In the genomic region with DNA sequence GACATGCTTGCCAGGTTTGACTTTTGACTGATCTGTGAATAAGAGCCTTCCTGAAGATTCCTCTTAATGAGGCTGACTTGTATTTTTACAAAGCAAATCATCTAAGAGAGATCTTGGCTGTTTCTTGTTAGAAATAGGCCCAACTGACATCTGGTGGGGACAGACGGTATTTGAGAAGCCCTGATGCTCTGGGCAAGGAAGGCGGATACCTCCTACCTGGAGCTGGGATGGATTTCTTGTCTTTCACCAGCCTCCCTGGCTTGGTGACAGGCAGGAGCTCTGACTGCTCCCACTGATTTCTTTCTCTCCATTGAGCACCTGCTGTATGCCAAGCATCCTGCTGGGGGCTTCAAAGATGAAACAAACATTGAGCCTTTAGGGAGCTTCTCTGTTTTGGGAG, we compare ENCODE assay signal across 23 cellular contexts.
"Had no signal": no experiment of that assay in that cellular context is flagged by ENCODE, and none has a peak within 500 bp of the region (broad histone marks: within the 10 kb centered on the region; RNA-seq: fewer than 3 reads in every experiment).

No MANE protein-coding gene starts in this region.

- H3K36me3 Mint-ChIP-seq: activated CD8-positive, alpha-beta memory T cell treated with anti-CD3 and anti-CD28 coated beads, Interleukin-2, amount 10 ng/mL, durations not matched to agents 7 days and 5 days had no signal

- H3K27me3 ChIP-seq: body of pancreas had no signal

- H3K9me3 Mint-ChIP-seq: activated T-helper 2 cell treated with anti-CD3 and anti-CD28 coated beads, Interferon-gamma antibody, Interleukin-2, Interleukin-4, amounts not matched to agents 10 μg/mL and 5 μg/mL and 100 μg/mL, durations not matched to agents 14 hours and 24 hours and 36 hours; WTC11 had no signal

- H3K27me3 Mint-ChIP-seq: activated CD8-positive, alpha-beta memory T cell treated with anti-CD3 and anti-CD28 coated beads, Interleukin-2, amount 10 ng/mL, durations not matched to agents 7 days and 5 days; T-helper 17 cell had no signal

- DNase-seq: activated CD4-positive, alpha-beta T cell treated with anti-CD3 and anti-CD28 coated beads for 48 hours; activated CD4-positive, alpha-beta T cell treated with anti-CD3 and anti-CD28 coated beads, Interleukin-2, amount 50 U/mL, for 48 hours; activated CD4-positive, CD25-positive, alpha-beta regulatory T cell treated with anti-CD3 and anti-CD28 coated beads, Interleukin-2, amount 50 U/mL, for 72 hours; activated CD8-positive, alpha-beta memory T cell treated with anti-CD3 and anti-CD28 coated beads, Interleukin-2, amount 10 ng/mL, durations not matched to agents 7 days and 5 days; activated gamma-delta T cell treated with Interleukin-2 at 50 U/mL for 16 hours; activated naive CD4-positive, alpha-beta T cell treated with anti-CD3 and anti-CD28 coated beads, Interleukin-2, amount 50 U/mL, for 16 hours; activated T-cell treated with anti-CD3 and anti-CD28 coated beads, Interleukin-2, amount 50 U/mL, for 48 hours; aorta; body of pancreas; central memory CD4-positive, alpha-beta T cell; Kasumi-1; NCI-H1105 treated with DMSO at 0.1 percent for 48 hours; NCI-H1436 treated with DMSO at 0.1 percent for 48 hours; NCI-H187; NCI-H2081 treated with DMSO at 0.1 percent for 48 hours; NCI-H226; NCI-H526; NCI-H774; SIG-M5; T-helper 17 cell; T-helper 9 cell had no signal

- H3K4me1 Mint-ChIP-seq: activated CD8-positive, alpha-beta memory T cell treated with anti-CD3 and anti-CD28 coated beads, Interleukin-2, amount 10 ng/mL, durations not matched to agents 7 days and 5 days; T-helper 17 cell; WTC11 had no signal

- ATAC-seq: activated CD8-positive, alpha-beta memory T cell treated with anti-CD3 and anti-CD28 coated beads, Interleukin-2, amount 10 ng/mL, durations not matched to agents 7 days and 5 days; body of pancreas; T-helper 17 cell; WTC11 had no signal

- H3K4me3 Mint-ChIP-seq: activated CD8-positive, alpha-beta memory T cell treated with anti-CD3 and anti-CD28 coated beads, Interleukin-2, amount 10 ng/mL, durations not matched to agents 7 days and 5 days; T-helper 17 cell; WTC11 had no signal

- H3K27ac ChIP-seq: body of pancreas had no signal

- H3K27ac Mint-ChIP-seq: activated CD8-positive, alpha-beta memory T cell treated with anti-CD3 and anti-CD28 coated beads, Interleukin-2, amount 10 ng/mL, durations not matched to agents 7 days and 5 days; activated T-helper 2 cell treated with anti-CD3 and anti-CD28 coated beads, Interferon-gamma antibody, Interleukin-2, Interleukin-4, amounts not matched to agents 10 μg/mL and 5 μg/mL and 100 μg/mL, durations not matched to agents 14 hours and 24 hours and 36 hours; WTC11 had no signal
